Comparison of ENCODE assay signal across 8 cellular contexts in genomic region chr7:1537631-1538412, GRCh38. TPM values are rescaled to one million over a fixed set of nuclear protein-coding genes. Genes with fewer than 3 reads are reported as not detected.
DNase-seq lines count a peak whose midpoint lies in the region; ATAC-seq, FAIRE-seq and TF ChIP-seq lines count a peak whose summit lies in the region.

No MANE protein-coding gene starts in this region.

- no peaks in the 10 kb centered on the region for H3K36me3 Mint-ChIP-seq in natural killer cell

- no peaks in the 10 kb centered on the region for H3K27me3 ChIP-seq in mucosa of rectum (ENCODE audit: control insufficient read depth in 2 of 2, insufficient read depth in 2 of 2, low read length in 2 of 2)

- ATAC-seq in natural killer cell (no peak), HG02610 (IDR thresholded peaks at IDR 0.05; ENCODE audit: unreplicated experiment) (no peak), HG03457 (IDR thresholded peaks at IDR 0.05; ENCODE audit: unreplicated experiment) (no peak)

- TF ChIP-seq CTCF in epithelial cell of proximal tubule (conservative IDR thresholded peaks at IDR 0.05; ENCODE audit: low read depth, low read length) (no peak), natural killer cell (IDR thresholded peaks at IDR 0.05) (no peak)

- peaks cover 30 to 32% of the 10 kb centered on the region in 2 donors for H3K36me3 ChIP-seq in mucosa of rectum (ENCODE audit: control insufficient read depth in 2 of 2, insufficient read depth in 2 of 2, low read length in 2 of 2)

- intact Hi-C loops in natural killer cell (cut with micrococcal nuclease), result no loop called here

- H3K9me3 Mint-ChIP-seq in natural killer cell, result no peaks in the 10 kb centered on the region

- H3K4me1 ChIP-seq in mucosa of rectum (ENCODE audit: control insufficient read depth in 2 of 2, insufficient read depth in 2 of 2, low read length in 2 of 2), result peaks cover 32 to 36% of the 10 kb centered on the region in 2 donors

- H3K9me3 ChIP-seq in mucosa of rectum (ENCODE audit: control insufficient read depth in 2 of 2, low read length in 2 of 2), result no peaks in the 10 kb centered on the region

- H3K27ac ChIP-seq in mucosa of rectum (ENCODE audit: low read depth in 2 of 2, low read length in 2 of 2), result peak overlapping the region; percentile 88

- FAIRE-seq in urothelium cell line (lab: Jason Lieb, UNC), result no peak

- H3K4me1 Mint-ChIP-seq in natural killer cell, result peaks cover 5 to 12% of the 10 kb centered on the region in 2 donors

- no peak overlapping the region for H3K4me3 Mint-ChIP-seq in natural killer cell

- H3K27ac Mint-ChIP-seq in natural killer cell, result peak overlapping the region in 1 of 2 donors; percentile 51

- peak; percentile 62 for DNase-seq in GM04504 (ENCODE audit: low read depth)
- DNase-seq in RPMI7951 (ENCODE audit: low read depth), result peak; percentile 63
- DNase-seq in epithelial cell of proximal tubule (ENCODE audit: low read depth), result no peak
- DNase-seq in urothelium cell line (ENCODE audit: low spot score), result peak; percentile 100
- DNase-seq in natural killer cell, result no peak

- H3K27me3 Mint-ChIP-seq in natural killer cell (ENCODE audit: low read depth in 2 of 2), result no peaks in the 10 kb centered on the region

- H3K4me3 ChIP-seq in epithelial cell of proximal tubule (ENCODE audit: low read depth, low read length) (peak overlapping the region; percentile 57), mucosa of rectum (ENCODE audit: low read length in 2 of 2) (peak overlapping the region; percentile 50 to 56)

- peak overlapping the region; percentile 44 to 61 for H3K9ac ChIP-seq in mucosa of rectum (ENCODE audit: low read depth in 1 of 2, low read length in 2 of 2)

RNA-seq across cellular contexts. Expression of gene MAFK, which starts 7.3 kb away (rescaled TPM):
- 4.4 and 12.0 TPM in 2 replicates for total RNA-seq in RPMI7951 (2014; rRNA removed; shearing (Covaris generic))
- total RNA-seq in epithelial cell of proximal tubule, result 14.4 and 19.3 TPM in 2 replicates
- 10 to 100 TPM; 57.9 to 71.3 (median 62.8) TPM for total RNA-seq in natural killer cell

RNA-seq across cellular contexts. Expression of gene TMEM184A, which starts 18.2 kb away (rescaled TPM):
- total RNA-seq in RPMI7951 (2014; rRNA removed; shearing (Covaris generic)), result 0.10 TPM in 1 of 2 replicates, not detected in the other
- total RNA-seq in epithelial cell of proximal tubule (2.2 and 3.6 TPM in 2 replicates), natural killer cell (under 1 TPM in 1 of 3 donors, not detected in 2; 0.14 TPM)

RNA-seq across cellular contexts. Expression of gene PSMG3, which starts 32.0 kb away (rescaled TPM):
- 64.9 and 111 TPM in 2 replicates for total RNA-seq in RPMI7951 (2014; rRNA removed; shearing (Covaris generic))
- total RNA-seq in epithelial cell of proximal tubule (55.4 and 84.0 TPM in 2 replicates), natural killer cell (10 to 100 TPM; 19.0 to 21.4 (median 20.5) TPM)

RNA-seq across cellular contexts. Expression of gene INTS1, which starts 33.6 kb away (rescaled TPM):
- 43.3 and 49.5 TPM in 2 replicates for total RNA-seq in RPMI7951 (2014; rRNA removed; shearing (Covaris generic))
- total RNA-seq in epithelial cell of proximal tubule (88.2 and 90.1 TPM in 2 replicates), natural killer cell (100 to 1,000 TPM in 2 of 3 donors, 10 to 100 TPM in 1; 92.7 to 115 (median 111) TPM)

Comparison
In these comparisons a context has a peak if more than half of its experiments do, and no peak if none do; other contexts are left out.
1. DNase-seq: peak in GM04504 (single experiment), RPMI7951 (single experiment) and urothelium cell line (single experiment); none in epithelial cell of proximal tubule (single experiment) and natural killer cell (single experiment).